In genomic region chr1:145985129-145985501, GRCh38 we compare ENCODE assay signal across 1 cellular context.
TF ChIP-seq lines count a peak whose summit lies in the region.

No MANE protein-coding gene starts in this region.

TF ChIP-seq in K562, 482 proteins besides CTCF, POLR2A, EP300 and RAD21 (continued from another document):
- TF ChIP-seq ILF3 (IDR thresholded peaks at IDR 0.05; ENCODE audit: borderline replicate concordance) (no peak), POLR2AphosphoS2 (IDR thresholded peaks at IDR 0.05; ENCODE audit: low read length) (no peak), CREM (IDR thresholded peaks at IDR 0.05; ENCODE audit: low read depth) (no peak), RAD51 (IDR thresholded peaks at IDR 0.05; ENCODE audit: borderline replicate concordance, low read depth) (no peak), ERF (CRISPR knock-in tag; IDR thresholded peaks at IDR 0.05) (no peak; the same call in 1 of the 2 replicates), TAF9B (IDR thresholded peaks at IDR 0.05; ENCODE audit: partially characterized antibody) (no peak), ZNF232 (CRISPR knock-in tag; IDR thresholded peaks at IDR 0.05) (no peak), TAF7 (tag; IDR thresholded peaks at IDR 0.05) (no peak), GATAD2A (IDR thresholded peaks at IDR 0.05) (peak; percentile 52; the same call in 1 of the 2 replicates), SMARCA4 (IDR thresholded peaks at IDR 0.05) (peak; percentile 40; the same call in 1 of the 2 replicates), TCFL5 (CRISPR knock-in tag; conservative IDR thresholded peaks at IDR 0.05) (no peak), ZNF24 (IDR thresholded peaks at IDR 0.05) (0 out of 2 replicates have a peak, but pooled peaks have one; percentile 26), ZNF766 (CRISPR knock-in tag; conservative IDR thresholded peaks at IDR 0.05) (peak; percentile 71), HMG20B (CRISPR knock-in tag; IDR thresholded peaks at IDR 0.05) (no peak), BCLAF1 (IDR thresholded peaks at IDR 0.05; ENCODE audit: borderline replicate concordance in 1 of 2, control insufficient read depth in 1 of 2, low read depth in 2 of 2, low read length in 1 of 2) (no peak), STAT6 (CRISPR knock-in tag; IDR thresholded peaks at IDR 0.05) (no peak), BMI1 (IDR thresholded peaks at IDR 0.05; ENCODE audit: low read length) (no peak), MEIS2 (IDR thresholded peaks at IDR 0.05; ENCODE audit: partially characterized antibody) (no peak), BDP1 (IDR thresholded peaks at IDR 0.05; ENCODE audit: insufficient read depth, insufficient read length) (no peak), ZNF12 (CRISPR knock-in tag; IDR thresholded peaks at IDR 0.05) (no peak), XRCC5 (IDR thresholded peaks at IDR 0.05; ENCODE audit: low read depth, low read length) (no peak)
TF ChIP-seq in K562: peak in this region for 13.
